ENCODE assay signal across 8 cellular contexts in genomic region chr4:22515145-22515887, GRCh38. TPM values are rescaled to one million over a fixed set of nuclear protein-coding genes. Genes with fewer than 3 reads are reported as not detected.
DNase-seq lines count a peak whose midpoint lies in the region; ATAC-seq and TF ChIP-seq lines count a peak whose summit lies in the region.

No MANE protein-coding gene starts in this region.

- H3K27ac ChIP-seq in SJCRH30 (peak overlapping the region; percentile 82), gastrocnemius medialis (peak overlapping the region; percentile 83 to 94 (median 88))

- H3K4me3 ChIP-seq in SJCRH30 (peak overlapping the region; percentile 68), iPS-18c (ENCODE audit: insufficient read depth, low read depth, low read length) (peak overlapping the region; percentile 72), gastrocnemius medialis (peak overlapping the region; percentile 60 to 80 (median 64))

- H3K4me1 ChIP-seq in SJCRH30 (no peaks in the 10 kb centered on the region), gastrocnemius medialis (peaks cover 13 to 24% of the 10 kb centered on the region in 2 donors)

- TF ChIP-seq POLR2A in gastrocnemius medialis (IDR thresholded peaks at IDR 0.05), result peak; percentile 23 to 54

- DNase-seq in A172 (ENCODE audit: low spot score) (peak; percentile 54), GM13976 (ENCODE audit: low spot score) (peak; percentile 44), HuH-7.5 (ENCODE audit: low spot score) (peak; percentile 91), SJCRH30 (peak; percentile 83 to 88), T47D (ENCODE audit: low read depth in 1 of 2, low spot score in 1 of 2) (peak; percentile 49 to 63), gastrocnemius medialis (peak; percentile 76)

- H3K9me3 ChIP-seq in SJCRH30 (replicated peaks), result no peaks in the 10 kb centered on the region; the same call in 1 of the 2 replicates
- H3K9me3 ChIP-seq in iPS-18c (ENCODE audit: control insufficient read depth, insufficient read depth, low read length), result no peaks in the 10 kb centered on the region
- no peaks in the 10 kb centered on the region for H3K9me3 ChIP-seq in gastrocnemius medialis

- TF ChIP-seq CTCF in GM13976 (IDR thresholded peaks at IDR 0.05; ENCODE audit: borderline replicate concordance, control extremely low read depth, extremely low read depth, insufficient read depth, missing control alignments) (no peak), gastrocnemius medialis (IDR thresholded peaks at IDR 0.05 in 4 of 5, conservative IDR thresholded peaks at IDR 0.05 in 1 of 5) (peak in 2 of 5 experiments; percentile 13 to 21)

- H3K27me3 ChIP-seq in SJCRH30, result no peaks in the 10 kb centered on the region
- H3K27me3 ChIP-seq in gastrocnemius medialis, result no peaks in the 10 kb centered on the region

- intact Hi-C loops in gastrocnemius medialis (cut with DNase I; ENCODE audit: low total_unique reads), result loop anchor here (2.0 to 10.0 kb wide), 5 partner anchors 43 to 103 kb away; no protein-coding TSS in a partner anchor

- ATAC-seq in gastrocnemius medialis (peak; percentile 76), HG02885 (IDR thresholded peaks at IDR 0.05; ENCODE audit: poor library complexity, unreplicated experiment) (no peak)

- H3K36me3 ChIP-seq in SJCRH30 (no peaks in the 10 kb centered on the region), gastrocnemius medialis (no peaks in the 10 kb centered on the region)

- in situ Hi-C loops in GM13976 (cut with MboI; ENCODE audit: low sequenced_read_pairs, unreplicated experiment), result no loop called here
- in situ Hi-C loops in T47D (cut with HindIII; ENCODE audit: low pct_unique_long_range_greater_than_20kb, low sequenced_read_pairs), result no loop called here
- in situ Hi-C loops in gastrocnemius medialis (cut with MboI; ENCODE audit: low sequenced_read_pairs in 4 of 4), result no loop called here

RNA-seq across cellular contexts. Expression of gene ADGRA3, which starts 0.6 kb away (rescaled TPM):
- 22.6 and 31.1 TPM in 2 replicates for total RNA-seq in A172 (2014; rRNA removed; shearing (Covaris generic))
- total RNA-seq in SJCRH30 (2014; rRNA removed; shearing (Covaris generic)), result 104 TPM in 2 replicates
- total RNA-seq in gastrocnemius medialis, result 10 to 100 TPM; 17.1 to 86.4 (median 25.7) TPM
